ENCODE assay signal across 8 cellular contexts in genomic region chr2:78861546-78861945, GRCh38.
A peak's percentile ranks its signal among the peaks of the same experiment; 100 is the strongest.
DNase-seq lines count a peak whose midpoint lies in the region; ATAC-seq and TF ChIP-seq lines count a peak whose summit lies in the region.

No MANE protein-coding gene starts in this region.

- no peak overlapping the region for H3K4me2 ChIP-seq in mammary epithelial cell (ENCODE audit: insufficient read depth, low read depth, low read length)

- H3K27ac ChIP-seq in mammary epithelial cell (ENCODE audit: insufficient read depth, low read depth, low read length): no peak overlapping the region

- BruUV-seq in MCF 10A (replicated peaks; lab: Mats Ljungman, UMichigan): no TSS peak
- no TSS peak for BruUV-seq in mammary epithelial cell (replicated peaks; lab: Mats Ljungman, UMichigan)

- H3K27me3 ChIP-seq in mammary epithelial cell (ENCODE audit: insufficient read depth, low read length): no peaks in the 10 kb centered on the region

- H3K27ac Mint-ChIP-seq in MCF 10A (ENCODE audit: low read depth, unreplicated experiment): no peak overlapping the region
- H3K27ac Mint-ChIP-seq in activated CD4-positive, alpha-beta memory T cell treated with anti-CD3 and anti-CD28 coated beads for 36 hours: no peak overlapping the region

- in situ Hi-C loops in mammary epithelial cell (cut with MboI; ENCODE audit: low sequenced_read_pairs in 2 of 2): no loop called here

- H3K4me1 Mint-ChIP-seq in MCF 10A (ENCODE audit: insufficient read depth, unreplicated experiment): no peaks in the 10 kb centered on the region
- H3K4me1 Mint-ChIP-seq in activated CD4-positive, alpha-beta memory T cell treated with anti-CD3 and anti-CD28 coated beads for 36 hours (ENCODE audit: low read depth): no peaks in the 10 kb centered on the region

- H3K4me3 Mint-ChIP-seq in MCF 10A (ENCODE audit: unreplicated experiment): no peak overlapping the region
- H3K4me3 Mint-ChIP-seq in activated CD4-positive, alpha-beta memory T cell treated with anti-CD3 and anti-CD28 coated beads for 36 hours: no peak overlapping the region

- peaks cover 13% of the 10 kb centered on the region for H3K27me3 Mint-ChIP-seq in MCF 10A (ENCODE audit: insufficient read depth, unreplicated experiment)
- H3K27me3 Mint-ChIP-seq in activated CD4-positive, alpha-beta memory T cell treated with anti-CD3 and anti-CD28 coated beads for 36 hours: no peaks in the 10 kb centered on the region

- H4K20me1 ChIP-seq in mammary epithelial cell (ENCODE audit: insufficient read depth, low read length): no peaks in the 10 kb centered on the region

- peaks cover 16% of the 10 kb centered on the region for H3K9me3 ChIP-seq in mammary epithelial cell (replicated peaks; ENCODE audit: insufficient read depth, low read length)

- H3K4me3 ChIP-seq in mammary epithelial cell (replicated peaks in 1 of 3; ENCODE audit: insufficient read depth in 1 of 3, low read depth in 2 of 3, low read length in 3 of 3) (no peak overlapping the region), NB4 (ENCODE audit: low read depth, low read length) (no peak overlapping the region), epithelial cell of proximal tubule (ENCODE audit: low read depth, low read length) (no peak overlapping the region)

- H3K36me3 Mint-ChIP-seq in MCF 10A (ENCODE audit: insufficient read depth, unreplicated experiment): no peaks in the 10 kb centered on the region
- no peaks in the 10 kb centered on the region for H3K36me3 Mint-ChIP-seq in activated CD4-positive, alpha-beta memory T cell treated with anti-CD3 and anti-CD28 coated beads for 36 hours

- TF ChIP-seq CTCF in MCF 10A (IDR thresholded peaks at IDR 0.05; ENCODE audit: unreplicated experiment) (peak; percentile 41), mammary epithelial cell (conservative IDR thresholded peaks at IDR 0.05 in 1 of 2, IDR thresholded peaks at IDR 0.05 in 1 of 2; ENCODE audit: extremely low read depth in 1 of 2, insufficient read depth in 1 of 2, low read depth in 1 of 2, low read length in 2 of 2) (peak in 1 of 2 donors; percentile 15), NB4 (IDR thresholded peaks at IDR 0.05; ENCODE audit: low read depth, low read length) (peak; percentile 44), epithelial cell of proximal tubule (conservative IDR thresholded peaks at IDR 0.05; ENCODE audit: low read depth, low read length) (peak; percentile 51)

- POLR2A ChIA-PET in MCF 10A (lab: Yijun Ruan, JAX): no interaction called here
- POLR2A ChIA-PET in activated CD4-positive, alpha-beta memory T cell treated with anti-CD3 and anti-CD28 coated beads for 36 hours (lab: Charles Lee): no interaction called here

- ATAC-seq in HG03439 (IDR thresholded peaks at IDR 0.05; ENCODE audit: unreplicated experiment): no peak

- CTCF ChIA-PET in MCF 10A (lab: Yijun Ruan, JAX): interaction anchor here (0.6 to 1.5 kb wide), 9 partner anchors 9 to 492 kb away, joined by 3 to 7 read pairs (median 3); no protein-coding TSS in a partner anchor
- CTCF ChIA-PET in mammary epithelial cell (lab: Charles Lee; ENCODE audit: low non-redundant PET): interaction anchor here (0.7 kb wide), 1 partner anchor 226 kb away, joined by 5 read pairs; no protein-coding TSS in a partner anchor
- CTCF ChIA-PET in activated CD4-positive, alpha-beta memory T cell treated with anti-CD3 and anti-CD28 coated beads for 36 hours (lab: Charles Lee): interaction anchor here (0.7 kb wide), 1 partner anchor 8 kb away, joined by 3 read pairs; no protein-coding TSS in a partner anchor

- no peak overlapping the region for H2AFZ ChIP-seq in mammary epithelial cell (ENCODE audit: low read depth, low read length)

- H3K79me2 ChIP-seq in mammary epithelial cell (ENCODE audit: insufficient read depth, low read length): no peaks in the 10 kb centered on the region

- 49% methylated on average over 6 of the region's 6 CpGs for WGBS in mammary epithelial cell (ENCODE audit: low coverage, missing lambda C conversion rate)

- intact Hi-C loops in MCF 10A (cut with micrococcal nuclease): no loop called here
- intact Hi-C loops in mammary epithelial cell (cut with micrococcal nuclease): no loop called here
- intact Hi-C loops in activated CD4-positive, alpha-beta memory T cell treated with anti-CD3 and anti-CD28 coated beads for 36 hours (cut with micrococcal nuclease): no loop called here

- TF ChIP-seq POLR2A in NB4 (IDR thresholded peaks at IDR 0.05; ENCODE audit: extremely low read depth, insufficient read length): no peak

- dilution Hi-C loops in mammary epithelial cell (cut with HindIII; ENCODE audit: low sequenced_read_pairs): no loop called here

- no peaks in the 10 kb centered on the region for H3K36me3 ChIP-seq in mammary epithelial cell (ENCODE audit: insufficient read depth, low read length)

- H3K9ac ChIP-seq in mammary epithelial cell (ENCODE audit: insufficient read depth, low read length): no peak overlapping the region

- DNase-seq in MCF 10A (ENCODE audit: unreplicated experiment) (peak; percentile 39), mammary epithelial cell (no peak), NB4 (ENCODE audit: low read depth) (peak; percentile 43), epithelial cell of proximal tubule (ENCODE audit: low read depth) (no peak), cerebellar cortex (ENCODE audit: low spot score) (no peak), COR-L47 (lab: John Stamatoyannopoulos, UW) (no peak)
- no peak for DNase-seq in activated CD4-positive, alpha-beta memory T cell treated with anti-CD3 and anti-CD28 coated beads for 36 hours

- no peaks in the 10 kb centered on the region for H3K9me3 Mint-ChIP-seq in MCF 10A (ENCODE audit: unreplicated experiment)
- H3K9me3 Mint-ChIP-seq in activated CD4-positive, alpha-beta memory T cell treated with anti-CD3 and anti-CD28 coated beads for 36 hours: peaks cover 16% of the 10 kb centered on the region

- H3K4me1 ChIP-seq in mammary epithelial cell (ENCODE audit: insufficient read depth, low read length): no peaks in the 10 kb centered on the region

Comparison
In these comparisons a context has a peak if more than half of its experiments do, and no peak if none do; other contexts are left out.
1. DNase-seq: peak in MCF 10A (single experiment) and NB4 (single experiment); none in mammary epithelial cell (single experiment), epithelial cell of proximal tubule (single experiment), cerebellar cortex (single experiment), activated CD4-positive, alpha-beta memory T cell treated with anti-CD3 and anti-CD28 coated beads for 36 hours (single experiment) and COR-L47 (single experiment).